ENCODE assay signal across 10 cellular contexts in genomic region chr6:11315743-11316437, GRCh38.
DNase-seq lines count a peak whose midpoint lies in the region; ATAC-seq and TF ChIP-seq lines count a peak whose summit lies in the region.
"Had no signal": no experiment of that assay in that cellular context is flagged by ENCODE, and none has a peak within 500 bp of the region (broad histone marks: within the 10 kb centered on the region; RNA-seq: fewer than 3 reads in every experiment).

No MANE protein-coding gene starts in this region.

- H3K4me1 ChIP-seq in foreskin keratinocyte, result peaks cover 28% of the 10 kb centered on the region

- TF ChIP-seq CTCF in foreskin keratinocyte (conservative IDR thresholded peaks at IDR 0.05), result no peak

- H3K36me3 Mint-ChIP-seq in stimulated activated naive B cell treated with anti-CD40 and anti-IgM and Interleukin-4, amounts not matched to agents 10 μg/mL and 1 μg/mL and 100 μg/mL, for 72 hours, result peaks cover 43 to 64% of the 10 kb centered on the region in 2 donors

- DNase-seq in GM03348 (ENCODE audit: low spot score) (peak; percentile 81), T1000 (lab: John Stamatoyannopoulos, UW) (peak; percentile 35), foreskin keratinocyte (peak; percentile 88 to 96), skeletal muscle cell (ENCODE audit: low read depth) (peak; percentile 92)
- no peak for DNase-seq in stimulated activated naive B cell treated with anti-CD40 and anti-IgM and Interleukin-4, amounts not matched to agents 10 μg/mL and 1 μg/mL and 100 μg/mL, for 72 hours
- no peak for DNase-seq in activated effector memory CD4-positive, alpha-beta T cell treated with anti-CD3 and anti-CD28 coated beads, Interleukin-2, amount 50 U/mL, for 16 hours
- DNase-seq in activated T-cell treated with anti-CD3 and anti-CD28 coated beads, Interleukin-2, amount 50 U/mL, for 48 hours, result no peak
- DNase-seq: activated CD4-positive, CD25-positive, alpha-beta regulatory T cell; NCI-H510A had no signal

- H3K27me3 ChIP-seq in foreskin keratinocyte, result no peaks in the 10 kb centered on the region

- H3K4me3 Mint-ChIP-seq in stimulated activated naive B cell treated with anti-CD40 and anti-IgM and Interleukin-4, amounts not matched to agents 10 μg/mL and 1 μg/mL and 100 μg/mL, for 72 hours, result no peak overlapping the region

- H3K9me3 Mint-ChIP-seq in stimulated activated naive B cell treated with anti-CD40 and anti-IgM and Interleukin-4, amounts not matched to agents 10 μg/mL and 1 μg/mL and 100 μg/mL, for 72 hours, result peaks cover 6 to 8% of the 10 kb centered on the region in 2 donors

- H3K4me3 ChIP-seq in skeletal muscle cell (ENCODE audit: low read depth, low read length), result no peak overlapping the region

- peaks cover 39 to 43% of the 10 kb centered on the region in 2 donors for H3K4me1 Mint-ChIP-seq in stimulated activated naive B cell treated with anti-CD40 and anti-IgM and Interleukin-4, amounts not matched to agents 10 μg/mL and 1 μg/mL and 100 μg/mL, for 72 hours

- peak; percentile 76 for ATAC-seq in foreskin keratinocyte
- no peak for ATAC-seq in HG03159 (IDR thresholded peaks at IDR 0.05; ENCODE audit: unreplicated experiment)
- ATAC-seq in stimulated activated naive B cell treated with anti-CD40 and anti-IgM and Interleukin-4, amounts not matched to agents 10 μg/mL and 1 μg/mL and 100 μg/mL, for 72 hours (replicated peaks), result no peak

- no peaks in the 10 kb centered on the region for H3K27me3 Mint-ChIP-seq in stimulated activated naive B cell treated with anti-CD40 and anti-IgM and Interleukin-4, amounts not matched to agents 10 μg/mL and 1 μg/mL and 100 μg/mL, for 72 hours

- peak overlapping the region; percentile 98 for H3K27ac ChIP-seq in foreskin keratinocyte

- H3K27ac Mint-ChIP-seq in stimulated activated naive B cell treated with anti-CD40 and anti-IgM and Interleukin-4, amounts not matched to agents 10 μg/mL and 1 μg/mL and 100 μg/mL, for 72 hours, result no peak overlapping the region

Comparison
In these comparisons a context has a peak if more than half of its experiments do, and no peak if none do; other contexts are left out.
1. DNase-seq: peak in GM03348 (single experiment), T1000 (single experiment), foreskin keratinocyte (2 of 2) and skeletal muscle cell (single experiment); none in stimulated activated naive B cell treated with anti-CD40 and anti-IgM and Interleukin-4, amounts not matched to agents 10 μg/mL and 1 μg/mL and 100 μg/mL, for 72 hours (single experiment), activated effector memory CD4-positive, alpha-beta T cell treated with anti-CD3 and anti-CD28 coated beads, Interleukin-2, amount 50 U/mL, for 16 hours (single experiment) and activated T-cell treated with anti-CD3 and anti-CD28 coated beads, Interleukin-2, amount 50 U/mL, for 48 hours (0 of 2).